9 cellular contexts compared by ENCODE assay signal in genomic region chr16:1330260-1330914, GRCh38. TPM values are rescaled to one million over a fixed set of nuclear protein-coding genes. Genes with fewer than 3 reads are reported as not detected.
DNase-seq lines count a peak whose midpoint lies in the region; TF ChIP-seq lines count a peak whose summit lies in the region.
"Had no signal": no experiment of that assay in that cellular context is flagged by ENCODE, and none has a peak within 500 bp of the region (broad histone marks: within the 10 kb centered on the region; RNA-seq: fewer than 3 reads in every experiment).

No MANE protein-coding gene starts in this region.

- CTCF ChIA-PET in Caco-2 (lab: Charles Lee) = interaction anchor here (0.6 kb wide), 2 partner anchors 100 to 601 kb away, joined by 4 to 5 read pairs; no protein-coding TSS in a partner anchor
- CTCF ChIA-PET in HEK293T (lab: Yijun Ruan, JAX) = no interaction called here

- intact Hi-C loops in Caco-2 (cut with micrococcal nuclease; ENCODE audit: unreplicated experiment) = no loop called here

- TF ChIP-seq CTCF in Caco-2 (IDR thresholded peaks at IDR 0.05; ENCODE audit: insufficient read depth in 1 of 2, low read depth in 1 of 2, low read length in 1 of 2, severe bottlenecking in 1 of 2, unreplicated experiment in 1 of 2) (peak; percentile 44 to 57), astrocyte of the spinal cord (IDR thresholded peaks at IDR 0.05; ENCODE audit: low read depth, low read length) (peak; percentile 63), mesothelial cell of epicardium (IDR thresholded peaks at IDR 0.05; ENCODE audit: unreplicated experiment) (peak; percentile 57)

- H3K9me3 Mint-ChIP-seq in Caco-2 (ENCODE audit: unreplicated experiment) (no peaks in the 10 kb centered on the region), mesothelial cell of epicardium (no peaks in the 10 kb centered on the region)

- H3K27ac Mint-ChIP-seq in Caco-2 (ENCODE audit: unreplicated experiment) (no peak overlapping the region), mesothelial cell of epicardium (no peak overlapping the region)

- no peak overlapping the region for H3K4me3 Mint-ChIP-seq in Caco-2 (ENCODE audit: unreplicated experiment)
- no peak overlapping the region for H3K4me3 Mint-ChIP-seq in mesothelial cell of epicardium

- peaks cover 4% of the 10 kb centered on the region; the same call in 1 of the 2 replicates for H3K4me1 ChIP-seq in Caco-2

- BruUV-seq in Caco-2 (replicated peaks; lab: Mats Ljungman, UMichigan) = no TSS peak

- H3K36me3 ChIP-seq in Caco-2 (ENCODE audit: control insufficient read depth, insufficient read depth, low read length) (no peaks in the 10 kb centered on the region), H7 (replicated peaks; ENCODE audit: control insufficient read depth, insufficient read depth, low read length) (no peaks in the 10 kb centered on the region)

- no peaks in the 10 kb centered on the region; the same call in 1 of the 2 replicates for H3K27me3 ChIP-seq in Caco-2 (replicated peaks; ENCODE audit: control insufficient read depth, insufficient read depth, low read length)
- peaks cover 27% of the 10 kb centered on the region for H3K27me3 ChIP-seq in H7 (ENCODE audit: control insufficient read depth, insufficient read depth, low read length)

- no peaks in the 10 kb centered on the region for H3K4me1 Mint-ChIP-seq in Caco-2 (ENCODE audit: low read depth, unreplicated experiment)
- H3K4me1 Mint-ChIP-seq in mesothelial cell of epicardium = peaks cover 8% of the 10 kb centered on the region

- H3K9me3 ChIP-seq in Caco-2 = no peaks in the 10 kb centered on the region

- H3K4me3 ChIP-seq in Caco-2 (ENCODE audit: low read depth, low read length) = no peak overlapping the region
- no peak overlapping the region for H3K4me3 ChIP-seq in H7 (ENCODE audit: insufficient read depth, low read depth, low read length)
- H3K4me3 ChIP-seq in astrocyte of the spinal cord (ENCODE audit: low read depth, low read length) = no peak overlapping the region

- in situ Hi-C loops in astrocyte of the spinal cord (cut with HindIII; ENCODE audit: low sequenced_read_pairs) = no loop called here

- H3K36me3 Mint-ChIP-seq in Caco-2 (ENCODE audit: insufficient read depth, unreplicated experiment) (no peaks in the 10 kb centered on the region), mesothelial cell of epicardium (no peaks in the 10 kb centered on the region)

- POLR2A ChIA-PET in Caco-2 (lab: Charles Lee) (no interaction called here), HEK293T (lab: Yijun Ruan, JAX) (no interaction called here)

- no peak for DNase-seq in Caco-2
- peak; percentile 93 for DNase-seq in H7
- DNase-seq in astrocyte of the spinal cord (ENCODE audit: low read depth, low spot score) = no peak
- DNase-seq in mesothelial cell of epicardium (ENCODE audit: low spot score in 2 of 2, unreplicated experiment in 2 of 2) = no peak
- DNase-seq in NCI-H1436 treated with DMSO at 0.1 percent for 48 hours (lab: John Stamatoyannopoulos, UW) = no peak
- DNase-seq in glomerular visceral epithelial cell (ENCODE audit: extremely low spot score) = no peak
- no peak for DNase-seq in HEK293T (ENCODE audit: extremely low spot score)
- no peak for DNase-seq in epidermal melanocyte (ENCODE audit: insufficient read length, low spot score)
- DNase-seq: NCI-H345 had no signal

- H3K27me3 Mint-ChIP-seq in Caco-2 (ENCODE audit: insufficient read depth, unreplicated experiment) = no peaks in the 10 kb centered on the region
- peaks cover 40% of the 10 kb centered on the region for H3K27me3 Mint-ChIP-seq in mesothelial cell of epicardium (ENCODE audit: low read depth)

TF ChIP-seq in HEK293T, 16 proteins besides CTCF, POLR2A, EP300 and RAD21:
- TF ChIP-seq SP1 (IDR thresholded peaks at IDR 0.05) = no peak
- no peak for TF ChIP-seq ARNT (IDR thresholded peaks at IDR 0.05)
- no peak for TF ChIP-seq CTBP1 (IDR thresholded peaks at IDR 0.05; ENCODE audit: borderline replicate concordance)
- no peak for TF ChIP-seq TARDBP (IDR thresholded peaks at IDR 0.05)
- TF ChIP-seq PKNOX1 (IDR thresholded peaks at IDR 0.05) = no peak
- no peak for TF ChIP-seq FOXM1 (IDR thresholded peaks at IDR 0.05; ENCODE audit: borderline replicate concordance)
- TF ChIP-seq BHLHE40 (IDR thresholded peaks at IDR 0.05; ENCODE audit: borderline replicate concordance) = no peak
- no peak for TF ChIP-seq LEF1 (IDR thresholded peaks at IDR 0.05; ENCODE audit: borderline replicate concordance)
- TF ChIP-seq FOXA1 (IDR thresholded peaks at IDR 0.05) = no peak
- no peak for TF ChIP-seq L3MBTL2 (conservative IDR thresholded peaks at IDR 0.05)
- TF ChIP-seq SUZ12 (IDR thresholded peaks at IDR 0.05) = no peak
- TF ChIP-seq ZNF384 (IDR thresholded peaks at IDR 0.05) = no peak

RNA-seq across cellular contexts. Expression of gene BAIAP3, which starts 3.1 kb away (rescaled TPM):
- 4.2 and 5.0 TPM in 2 replicates for total RNA-seq in Caco-2 (2022)
- total RNA-seq in H7 (2014; rRNA removed; shearing (Covaris generic)) = 2.6 and 5.7 TPM in 2 replicates
- total RNA-seq in mesothelial cell of epicardium = 1.3 to 2.4 TPM (median 2.3 TPM) in 3 replicates

RNA-seq across cellular contexts. Expression of gene UBE2I, which starts 21.0 kb away (rescaled TPM):
- total RNA-seq in Caco-2 (2022) (178 and 199 TPM in 2 replicates), mesothelial cell of epicardium (205 to 214 TPM (median 208 TPM) in 3 replicates)
- total RNA-seq in H7 (2014; rRNA removed; shearing (Covaris generic)) = 79.9 and 80.2 TPM in 2 replicates

RNA-seq across cellular contexts. Expression of gene TSR3, which starts 21.3 kb away (rescaled TPM):
- total RNA-seq in Caco-2 (2022) (48.3 and 48.6 TPM in 2 replicates), mesothelial cell of epicardium (42.1 to 43.7 TPM (median 42.7 TPM) in 3 replicates)
- 87.7 and 99.4 TPM in 2 replicates for total RNA-seq in H7 (2014; rRNA removed; shearing (Covaris generic))

RNA-seq across cellular contexts. Expression of gene GNPTG, which starts 21.3 kb away (rescaled TPM):
- 37.3 and 37.6 TPM in 2 replicates for total RNA-seq in Caco-2 (2022)
- 16.2 and 21.5 TPM in 2 replicates for total RNA-seq in H7 (2014; rRNA removed; shearing (Covaris generic))
- total RNA-seq in mesothelial cell of epicardium = 47.8 to 52.9 TPM (median 48.4 TPM) in 3 replicates
